29 cellular contexts compared by ENCODE assay signal in the genomic region with DNA sequence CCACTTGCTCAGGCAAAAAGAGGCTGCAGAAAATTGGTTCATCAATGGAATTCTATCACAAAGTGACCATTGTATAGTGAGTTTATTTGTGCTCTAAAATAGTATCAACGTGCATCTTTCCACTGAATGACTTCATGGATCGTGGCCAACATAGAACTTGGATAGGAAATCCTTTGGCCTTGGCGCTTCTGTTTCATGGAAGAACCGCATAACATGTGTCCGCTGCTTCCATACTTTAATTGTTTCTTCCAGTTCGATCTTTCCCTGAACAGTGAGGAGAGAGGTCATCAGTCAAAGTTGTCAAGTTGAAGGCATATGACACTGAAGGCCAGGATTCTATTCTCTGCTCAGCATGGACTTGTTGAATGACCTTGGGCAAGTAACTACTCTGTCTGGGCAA. TPM values are rescaled to one million over a fixed set of nuclear protein-coding genes. Genes with fewer than 3 reads are reported as not detected.
"Had no signal": no experiment of that assay in that cellular context is flagged by ENCODE, and none has a peak within 500 bp of the region (broad histone marks: within the 10 kb centered on the region; RNA-seq: fewer than 3 reads in every experiment).

No MANE protein-coding gene starts in this region.

- ATAC-seq: foreskin keratinocyte, T-helper 17 cell had no signal

- H3K4me1 ChIP-seq: foreskin keratinocyte had no signal

- H3K27ac ChIP-seq: coronary artery, foreskin keratinocyte, sigmoid colon, SK-N-MC, thoracic aorta, vagina had no signal

- DNase-seq: activated CD4-positive, alpha-beta T cell treated with anti-CD3 and anti-CD28 coated beads for 48 hours; activated CD8-positive, alpha-beta memory T cell treated with anti-CD3 and anti-CD28 coated beads for 24 hours; activated CD8-positive, alpha-beta memory T cell treated with anti-CD3 and anti-CD28 coated beads, Interleukin-2, amount 50 U/mL, for 4 hours; activated effector memory CD4-positive, alpha-beta T cell treated with Interleukin-2 at 50 U/mL for 16 hours; activated naive CD4-positive, alpha-beta T cell treated with anti-CD3 and anti-CD28 coated beads for 36 hours; activated T-cell treated with anti-CD3 and anti-CD28 coated beads, Interleukin-2, amount 50 U/mL, for 48 hours; aorta; cerebellar nuclear complex; effector CD4-positive, alpha-beta T cell; foreskin keratinocyte; glutamatergic neuron; hypothalamus; mesenchymal stem cell; nucleus accumbens; posterior cingulate gyrus; sigmoid colon; stimulated activated CD4-positive, alpha-beta T cell treated with anti-CD3 and anti-CD28 coated beads, Interleukin-4, amount 100 ng/mL, for 1 hour; stimulated activated naive CD4-positive, alpha-beta T cell; SW 1271; T-helper 17 cell had no signal

- H3K4me3 ChIP-seq: coronary artery, sigmoid colon, SK-N-MC, thoracic aorta, vagina had no signal

- H3K4me3 Mint-ChIP-seq: activated naive CD4-positive, alpha-beta T cell treated with anti-CD3 and anti-CD28 coated beads for 36 hours; T-helper 17 cell; type B pancreatic cell had no signal

- H3K27me3 ChIP-seq: foreskin keratinocyte, sigmoid colon, vagina had no signal

- H3K9me3 ChIP-seq: sigmoid colon, thoracic aorta, vagina had no signal

- H3K27ac Mint-ChIP-seq: activated naive CD4-positive, alpha-beta T cell treated with anti-CD3 and anti-CD28 coated beads for 36 hours; nephron; T-helper 17 cell; type B pancreatic cell had no signal

- FAIRE-seq: endometrium, islet of Langerhans had no signal

- H3K27me3 Mint-ChIP-seq: T-helper 17 cell, type B pancreatic cell had no signal

RNA-seq across cellular contexts. Expression of gene CYP2D6, which starts 44.6 kb away (rescaled TPM):
- total RNA-seq: myocyte, thoracic aorta had no signal
